In the genomic region with DNA sequence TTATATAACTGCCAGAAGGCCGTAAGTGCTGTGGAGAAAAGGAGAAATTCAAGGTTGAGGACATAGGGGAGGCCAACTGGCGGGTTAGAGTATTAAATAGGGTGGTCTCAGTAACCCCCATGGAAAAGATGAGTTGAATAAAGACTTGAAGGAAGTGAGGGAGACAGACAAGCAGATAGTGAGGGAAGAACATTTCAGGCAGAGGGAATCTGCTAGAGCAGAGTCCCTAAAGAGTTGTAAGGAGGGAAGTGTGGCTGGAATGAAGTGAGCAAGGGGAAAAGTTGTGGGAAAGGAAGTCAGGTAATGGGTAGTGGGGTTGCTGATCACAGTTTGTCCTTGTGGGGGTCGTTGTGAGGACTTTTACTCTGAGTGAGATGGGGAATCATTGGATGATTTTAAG, we compare ENCODE assay signal across 10 cellular contexts. TPM values are rescaled to one million over a fixed set of nuclear protein-coding genes. Genes with fewer than 3 reads are reported as not detected.
DNase-seq lines count a peak whose midpoint lies in the region; ATAC-seq and TF ChIP-seq lines count a peak whose summit lies in the region.
"Had no signal": no experiment of that assay in that cellular context is flagged by ENCODE, and none has a peak within 500 bp of the region (broad histone marks: within the 10 kb centered on the region; RNA-seq: fewer than 3 reads in every experiment).

No MANE protein-coding gene starts in this region.

- intact Hi-C loops in lower lobe of right lung (cut with DNase I): no loop called here

- TF ChIP-seq CTCF in epithelial cell of proximal tubule (conservative IDR thresholded peaks at IDR 0.05; ENCODE audit: low read depth, low read length) (no peak), lower lobe of right lung (IDR thresholded peaks at IDR 0.05) (no peak)

- no peak for DNase-seq in activated T-cell treated with anti-CD3 and anti-CD28 coated beads, Interleukin-2, amount 50 U/mL, for 4 hours
- no peak for DNase-seq in activated T-cell treated with anti-CD3 and anti-CD28 coated beads, Interleukin-2, amount 50 U/mL, for 1 hour
- DNase-seq in epithelial cell of proximal tubule (ENCODE audit: low read depth) (no peak), NCI-H1417 (lab: John Stamatoyannopoulos, UW) (no peak), lower lobe of right lung (no peak), NCI-H2029 treated with DMSO at 0.1 percent for 48 hours (lab: John Stamatoyannopoulos, UW) (no peak)
- no peak for DNase-seq in stimulated activated effector memory CD8-positive, alpha-beta T cell treated with anti-CD3 and anti-CD28 coated beads, Interleukin-12 subunit alpha, Interleukin-12 subunit beta, amount 100 ng/mL, for 72 hours (ENCODE audit: low spot score in 2 of 2)
- DNase-seq: NCI-H146 had no signal

- H3K4me1 ChIP-seq in lower lobe of right lung: peaks cover 17% of the 10 kb centered on the region

- no peaks in the 10 kb centered on the region for H3K27me3 ChIP-seq in lower lobe of right lung (ENCODE audit: low read depth)
- H3K27me3 ChIP-seq: left lung had no signal

- no peaks in the 10 kb centered on the region for H3K36me3 Mint-ChIP-seq in activated T-cell treated with anti-CD3 and anti-CD28 coated beads, Interleukin-2, amount 50 U/mL, for 4 hours (ENCODE audit: insufficient read depth)
- H3K36me3 Mint-ChIP-seq in stimulated activated effector memory CD8-positive, alpha-beta T cell treated with anti-CD3 and anti-CD28 coated beads, Interleukin-12 subunit alpha, Interleukin-12 subunit beta, amount 100 ng/mL, for 72 hours: peaks cover 70% of the 10 kb centered on the region

- no peaks in the 10 kb centered on the region for H3K27me3 Mint-ChIP-seq in activated T-cell treated with anti-CD3 and anti-CD28 coated beads, Interleukin-2, amount 50 U/mL, for 4 hours (ENCODE audit: low read depth)

- H3K9me3 ChIP-seq in lower lobe of right lung: no peaks in the 10 kb centered on the region
- H3K9me3 ChIP-seq: left lung had no signal

- H3K36me3 ChIP-seq in lower lobe of right lung: no peaks in the 10 kb centered on the region
- H3K36me3 ChIP-seq: left lung had no signal

- H3K4me1 Mint-ChIP-seq in activated T-cell treated with anti-CD3 and anti-CD28 coated beads, Interleukin-2, amount 50 U/mL, for 4 hours (ENCODE audit: low read depth): peaks cover 25% of the 10 kb centered on the region
- peaks cover 49% of the 10 kb centered on the region for H3K4me1 Mint-ChIP-seq in stimulated activated effector memory CD8-positive, alpha-beta T cell treated with anti-CD3 and anti-CD28 coated beads, Interleukin-12 subunit alpha, Interleukin-12 subunit beta, amount 100 ng/mL, for 72 hours

- no peaks in the 10 kb centered on the region for H3K9me3 Mint-ChIP-seq in activated T-cell treated with anti-CD3 and anti-CD28 coated beads, Interleukin-2, amount 50 U/mL, for 4 hours
- no peaks in the 10 kb centered on the region for H3K9me3 Mint-ChIP-seq in stimulated activated effector memory CD8-positive, alpha-beta T cell treated with anti-CD3 and anti-CD28 coated beads, Interleukin-12 subunit alpha, Interleukin-12 subunit beta, amount 100 ng/mL, for 72 hours

- no peak for ATAC-seq in activated T-cell treated with anti-CD3 and anti-CD28 coated beads, Interleukin-2, amount 50 U/mL, for 4 hours
- ATAC-seq in stimulated activated effector memory CD8-positive, alpha-beta T cell treated with anti-CD3 and anti-CD28 coated beads, Interleukin-12 subunit alpha, Interleukin-12 subunit beta, amount 100 ng/mL, for 72 hours: no peak
- ATAC-seq in lower lobe of right lung: no peak
- ATAC-seq: left lung had no signal

- H3K4me3 Mint-ChIP-seq in activated T-cell treated with anti-CD3 and anti-CD28 coated beads, Interleukin-2, amount 50 U/mL, for 4 hours: peak overlapping the region; percentile 83
- peak overlapping the region; percentile 86 for H3K4me3 Mint-ChIP-seq in stimulated activated effector memory CD8-positive, alpha-beta T cell treated with anti-CD3 and anti-CD28 coated beads, Interleukin-12 subunit alpha, Interleukin-12 subunit beta, amount 100 ng/mL, for 72 hours

- peak overlapping the region; percentile 94 for H3K27ac Mint-ChIP-seq in stimulated activated effector memory CD8-positive, alpha-beta T cell treated with anti-CD3 and anti-CD28 coated beads, Interleukin-12 subunit alpha, Interleukin-12 subunit beta, amount 100 ng/mL, for 72 hours

- H3K27ac ChIP-seq in lower lobe of right lung: no peak overlapping the region

- peak overlapping the region; percentile 91 for H3K4me3 ChIP-seq in epithelial cell of proximal tubule (ENCODE audit: low read depth, low read length)
- H3K4me3 ChIP-seq in lower lobe of right lung: no peak overlapping the region

TF ChIP-seq in PFSK-1, 5 proteins besides CTCF, POLR2A, EP300 and RAD21:
- TF ChIP-seq TAF1 (IDR thresholded peaks at IDR 0.05; ENCODE audit: borderline replicate concordance, insufficient read depth, low read length) (no peak), POLR2AphosphoS5 (IDR thresholded peaks at IDR 0.05; ENCODE audit: low read depth, low read length) (0 out of 2 replicates have a peak, but pooled peaks have one; percentile 24), SIN3A (IDR thresholded peaks at IDR 0.05; ENCODE audit: borderline replicate concordance, insufficient read depth, low read length) (0 out of 2 replicates have a peak, but pooled peaks have one; percentile 35)

RNA-seq across cellular contexts. Expression of gene KIFC1, which starts 1.4 kb away (rescaled TPM):
- 1 to 10 TPM; 7.3 to 8.3 (median 7.4) TPM for total RNA-seq in activated T-cell treated with anti-CD3 and anti-CD28 coated beads, Interleukin-2, amount 50 U/mL, for 4 hours
- polyA plus RNA-seq in PFSK-1 (2012; ENCODE audit: insufficient read length, low read depth): 35.5 TPM
- total RNA-seq in epithelial cell of proximal tubule: 117 and 126 TPM in 2 replicates
- total RNA-seq in lower lobe of right lung: 2.7 TPM

RNA-seq across cellular contexts. Expression of gene PHF1, which starts 17.8 kb away (rescaled TPM):
- total RNA-seq in activated T-cell treated with anti-CD3 and anti-CD28 coated beads, Interleukin-2, amount 50 U/mL, for 4 hours: 10 to 100 TPM; 24.4 to 29.4 (median 26.8) TPM
- 121 TPM for polyA plus RNA-seq in PFSK-1 (2012; ENCODE audit: insufficient read length, low read depth)
- total RNA-seq in epithelial cell of proximal tubule (20.7 and 25.4 TPM in 2 replicates), lower lobe of right lung (69.7 TPM)

RNA-seq across cellular contexts. Expression of gene CUTA, which starts 24.9 kb away (rescaled TPM):
- total RNA-seq in activated T-cell treated with anti-CD3 and anti-CD28 coated beads, Interleukin-2, amount 50 U/mL, for 4 hours: 10 to 100 TPM; 76.6 to 84.5 (median 79.2) TPM
- polyA plus RNA-seq in PFSK-1 (2012; ENCODE audit: insufficient read length, low read depth): 360 TPM
- total RNA-seq in epithelial cell of proximal tubule: 206 and 273 TPM in 2 replicates
- 153 TPM for total RNA-seq in lower lobe of right lung

RNA-seq across cellular contexts. Expression of gene SYNGAP1, which starts 26.9 kb away (rescaled TPM):
- 10 to 100 TPM; 18.6 to 23.4 (median 20.2) TPM for total RNA-seq in activated T-cell treated with anti-CD3 and anti-CD28 coated beads, Interleukin-2, amount 50 U/mL, for 4 hours
- polyA plus RNA-seq in PFSK-1 (2012; ENCODE audit: insufficient read length, low read depth): 40.7 TPM
- total RNA-seq in epithelial cell of proximal tubule (0.87 and 2.3 TPM in 2 replicates), lower lobe of right lung (21.6 TPM)

Comparison
In these comparisons a context has a peak if more than half of its experiments do, and no peak if none do; other contexts are left out.
1. RNA of gene KIFC1, which starts 1.4 kb away (total RNA-seq): 117 to 126 TPM in epithelial cell of proximal tubule; 7.3 to 8.3 TPM in activated T-cell treated with anti-CD3 and anti-CD28 coated beads, Interleukin-2, amount 50 U/mL, for 4 hours and 2.7 TPM in lower lobe of right lung (single experiment); every median in the first group is over 10 times any median in the second.